15 cellular contexts compared by ENCODE assay signal in the genomic region with DNA sequence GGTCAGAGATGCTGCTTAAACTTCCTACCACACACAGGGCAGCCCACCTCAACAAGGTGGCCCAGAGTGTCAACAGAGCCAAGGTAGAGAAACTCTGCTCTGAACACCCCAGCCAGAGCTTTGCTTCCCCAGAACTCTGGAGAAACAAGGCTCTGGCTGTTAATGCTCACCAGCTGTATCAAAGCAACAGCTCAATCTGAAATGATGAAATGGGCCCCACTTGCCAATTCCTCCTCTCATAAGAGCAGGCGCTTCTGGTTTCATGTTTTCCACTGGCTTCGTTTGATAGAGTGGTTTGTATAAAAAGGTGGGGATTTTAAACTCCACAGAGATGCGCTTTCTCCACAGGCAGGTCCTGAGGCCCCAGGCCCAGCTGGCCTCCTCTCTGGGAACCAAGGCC.
"Had no signal": no experiment of that assay in that cellular context is flagged by ENCODE, and none has a peak within 500 bp of the region (broad histone marks: within the 10 kb centered on the region; RNA-seq: fewer than 3 reads in every experiment).

No MANE protein-coding gene starts in this region.

- H3K4me3 Mint-ChIP-seq: activated CD4-positive, alpha-beta memory T cell treated with anti-CD3 and anti-CD28 coated beads, Interleukin-2, amount 10 ng/mL, durations not matched to agents 7 days and 5 days; activated naive CD8-positive, alpha-beta T cell treated with anti-CD3 and anti-CD28 coated beads, Interleukin-2, amount 50 U/mL, for 24 hours; effector memory CD8-positive, alpha-beta T cell; neural progenitor cell; stimulated activated memory B cell treated with anti-CD40 and anti-IgM and Interleukin-4, amounts not matched to agents 10 μg/mL and 1 μg/mL and 100 μg/mL, for 72 hours had no signal

- ATAC-seq: activated naive CD8-positive, alpha-beta T cell treated with anti-CD3 and anti-CD28 coated beads, Interleukin-2, amount 50 U/mL, for 24 hours; body of pancreas; effector memory CD8-positive, alpha-beta T cell; pancreas; stimulated activated memory B cell treated with anti-CD40 and anti-IgM and Interleukin-4, amounts not matched to agents 10 μg/mL and 1 μg/mL and 100 μg/mL, for 72 hours; upper lobe of right lung had no signal

- H3K9me3 Mint-ChIP-seq: activated CD4-positive, alpha-beta memory T cell treated with anti-CD3 and anti-CD28 coated beads, Interleukin-2, amount 10 ng/mL, durations not matched to agents 7 days and 5 days; activated naive CD8-positive, alpha-beta T cell treated with anti-CD3 and anti-CD28 coated beads, Interleukin-2, amount 50 U/mL, for 24 hours; effector memory CD8-positive, alpha-beta T cell; neural progenitor cell; stimulated activated memory B cell treated with anti-CD40 and anti-IgM and Interleukin-4, amounts not matched to agents 10 μg/mL and 1 μg/mL and 100 μg/mL, for 72 hours had no signal

- H3K27me3 Mint-ChIP-seq: activated CD4-positive, alpha-beta memory T cell treated with anti-CD3 and anti-CD28 coated beads, Interleukin-2, amount 10 ng/mL, durations not matched to agents 7 days and 5 days; activated naive CD8-positive, alpha-beta T cell treated with anti-CD3 and anti-CD28 coated beads, Interleukin-2, amount 50 U/mL, for 24 hours; effector memory CD8-positive, alpha-beta T cell; stimulated activated memory B cell treated with anti-CD40 and anti-IgM and Interleukin-4, amounts not matched to agents 10 μg/mL and 1 μg/mL and 100 μg/mL, for 72 hours had no signal

- DNase-seq: activated CD4-positive, alpha-beta memory T cell treated with anti-CD3 and anti-CD28 coated beads, Interleukin-2, amount 10 ng/mL, durations not matched to agents 7 days and 5 days; activated CD8-positive, alpha-beta memory T cell treated with anti-CD3 and anti-CD28 coated beads, Interleukin-2, amount 50 U/mL, for 48 hours; activated naive CD4-positive, alpha-beta T cell treated with Interleukin-2 at 50 U/mL for 16 hours; activated naive CD8-positive, alpha-beta T cell treated with anti-CD3 and anti-CD28 coated beads, Interleukin-2, amount 50 U/mL, for 24 hours; body of pancreas; effector memory CD8-positive, alpha-beta T cell; erythroblast; islet precursor cell; pancreas; T1000; upper lobe of right lung had no signal

- FAIRE-seq: pancreas had no signal

- H3K27ac ChIP-seq: body of pancreas, foreskin keratinocyte, neural progenitor cell, pancreas, upper lobe of right lung, VCaP had no signal

- H3K27ac Mint-ChIP-seq: activated CD4-positive, alpha-beta memory T cell treated with anti-CD3 and anti-CD28 coated beads, Interleukin-2, amount 10 ng/mL, durations not matched to agents 7 days and 5 days; activated naive CD8-positive, alpha-beta T cell treated with anti-CD3 and anti-CD28 coated beads, Interleukin-2, amount 50 U/mL, for 24 hours; effector memory CD8-positive, alpha-beta T cell; neural progenitor cell; stimulated activated memory B cell treated with anti-CD40 and anti-IgM and Interleukin-4, amounts not matched to agents 10 μg/mL and 1 μg/mL and 100 μg/mL, for 72 hours had no signal

- H3K4me1 Mint-ChIP-seq: activated CD4-positive, alpha-beta memory T cell treated with anti-CD3 and anti-CD28 coated beads, Interleukin-2, amount 10 ng/mL, durations not matched to agents 7 days and 5 days; activated naive CD8-positive, alpha-beta T cell treated with anti-CD3 and anti-CD28 coated beads, Interleukin-2, amount 50 U/mL, for 24 hours; neural progenitor cell; stimulated activated memory B cell treated with anti-CD40 and anti-IgM and Interleukin-4, amounts not matched to agents 10 μg/mL and 1 μg/mL and 100 μg/mL, for 72 hours had no signal
